Comparison of ENCODE assay signal across 9 cellular contexts in the genomic region with DNA sequence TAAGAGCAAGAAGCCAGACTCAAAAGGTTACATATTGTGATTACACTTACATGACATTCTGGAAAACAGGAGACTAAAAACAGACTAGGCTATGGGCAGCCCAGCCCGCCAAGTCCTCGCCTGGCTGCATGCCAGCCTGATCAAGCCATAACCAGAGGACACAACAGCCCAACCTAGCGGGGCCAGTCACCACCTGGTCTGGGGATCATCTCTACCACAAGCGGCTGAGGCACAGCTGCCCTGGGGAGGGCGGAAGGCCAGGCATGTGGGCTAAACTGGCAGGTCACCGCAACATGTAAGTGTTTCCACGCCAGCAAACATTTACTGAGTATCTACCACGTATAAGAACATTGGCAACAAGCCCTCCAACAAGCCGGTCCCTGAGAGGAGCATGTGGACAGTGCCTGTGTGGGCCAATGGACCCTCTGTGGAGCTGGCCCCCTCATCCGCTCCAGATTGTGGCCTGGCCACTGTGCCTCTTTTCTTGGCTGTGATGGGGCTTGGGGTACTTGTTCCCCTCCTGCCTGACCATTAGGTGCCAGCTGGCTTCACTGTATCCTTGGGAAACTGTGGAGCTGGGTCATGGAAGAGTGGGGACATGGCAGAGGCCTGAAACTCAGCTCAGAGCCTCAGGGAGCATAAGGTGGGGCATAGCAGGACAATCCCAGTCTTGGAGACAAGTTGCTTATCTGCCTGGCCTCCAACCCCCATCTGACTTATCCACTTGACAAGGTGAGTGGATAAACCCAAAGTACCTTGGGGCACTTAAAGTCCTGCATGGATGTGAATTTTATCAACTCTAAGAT. TPM values are rescaled to one million over a fixed set of nuclear protein-coding genes. Genes with fewer than 3 reads are reported as not detected.
A peak's percentile ranks its signal among the peaks of the same experiment; 100 is the strongest.
DNase-seq lines count a peak whose midpoint lies in the region; ATAC-seq and TF ChIP-seq lines count a peak whose summit lies in the region.
"Had no signal": no experiment of that assay in that cellular context is flagged by ENCODE, and none has a peak within 500 bp of the region (broad histone marks: within the 10 kb centered on the region; RNA-seq: fewer than 3 reads in every experiment).

No MANE protein-coding gene starts in this region.

- H3K27ac ChIP-seq in gastrocnemius medialis = peak overlapping the region; percentile 81 to 90 (median 84)

- H3K4me3 ChIP-seq in gastrocnemius medialis = no peak overlapping the region

- peak; percentile 90 to 94 for ATAC-seq in left cardiac atrium
- ATAC-seq in gastrocnemius medialis = peak; percentile 90 to 93
- no peak for ATAC-seq in omental fat pad (ENCODE audit: low FRiP score)
- no peak for ATAC-seq in GM21619 (IDR thresholded peaks at IDR 0.05; ENCODE audit: unreplicated experiment)
- ATAC-seq in GM21717 (IDR thresholded peaks at IDR 0.05; ENCODE audit: unreplicated experiment) = no peak

- H3K27me3 ChIP-seq in gastrocnemius medialis = no peaks in the 10 kb centered on the region

- no peaks in the 10 kb centered on the region for H3K36me3 ChIP-seq in gastrocnemius medialis

- DNase-seq in LHCN-M2 (ENCODE audit: low read depth) (peak; percentile 90), RPMI8226 (peak; percentile 94), left cardiac atrium (peak; percentile 78), gastrocnemius medialis (peak; percentile 86 to 93), omental fat pad (ENCODE audit: low spot score) (no peak), ecto neural progenitor cell (ENCODE audit: low spot score) (no peak)
- DNase-seq: activated naive CD8-positive, alpha-beta T cell treated with anti-CD3 and anti-CD28 coated beads, Interleukin-2, amount 10 ng/mL, durations not matched to agents 7 days and 5 days had no signal

- intact Hi-C loops in left cardiac atrium (cut with DNase I) (no loop called here), gastrocnemius medialis (cut with DNase I; ENCODE audit: low total_unique reads) (no loop called here)

- no peak for TF ChIP-seq POLR2A in gastrocnemius medialis (IDR thresholded peaks at IDR 0.05)

- TF ChIP-seq CTCF in gastrocnemius medialis (IDR thresholded peaks at IDR 0.05 in 4 of 5, conservative IDR thresholded peaks at IDR 0.05 in 1 of 5) = no peak
- TF ChIP-seq CTCF in omental fat pad (IDR thresholded peaks at IDR 0.05) = no peak

- H3K4me1 ChIP-seq in gastrocnemius medialis = peaks cover 45 to 48% of the 10 kb centered on the region in 2 donors

- in situ Hi-C loops in gastrocnemius medialis (cut with MboI; ENCODE audit: low sequenced_read_pairs in 4 of 4) = no loop called here

- H3K9me3 ChIP-seq in gastrocnemius medialis = no peaks in the 10 kb centered on the region

RNA-seq across cellular contexts. Expression of a gene that starts 9.0 kb away (rescaled TPM):
- total RNA-seq in LHCN-M2 (2014; rRNA removed) (12.1 and 16.4 TPM in 2 replicates), left cardiac atrium (10 to 100 TPM; 29.5 to 37.4 TPM), gastrocnemius medialis (1 to 10 TPM; 4.2 to 8.0 (median 5.4) TPM), omental fat pad (10 to 100 TPM; 11.2 to 22.7 (median 13.1) TPM)
- polyA plus RNA-seq in LHCN-M2 (2012) = 10.1 TPM

Comparison
In these comparisons a context has a peak if more than half of its experiments do, and no peak if none do; other contexts are left out.
1. DNase-seq: peak in LHCN-M2 (single experiment), RPMI8226 (single experiment), left cardiac atrium (single experiment) and gastrocnemius medialis (2 of 2); none in omental fat pad (single experiment) and ecto neural progenitor cell (single experiment).
2. ATAC-seq: peak in left cardiac atrium (2 of 2) and gastrocnemius medialis (2 of 2); none in omental fat pad (single experiment), GM21619 (single experiment) and GM21717 (single experiment).